In genomic region chr12:95808146-95808545, GRCh38 we compare ENCODE assay signal across 29 cellular contexts. TPM values are rescaled to one million over a fixed set of nuclear protein-coding genes. Genes with fewer than 3 reads are reported as not detected.
DNase-seq lines count a peak whose midpoint lies in the region; ATAC-seq, FAIRE-seq and TF ChIP-seq lines count a peak whose summit lies in the region.
"Had no signal": no experiment of that assay in that cellular context is flagged by ENCODE, and none has a peak within 500 bp of the region (broad histone marks: within the 10 kb centered on the region; RNA-seq: fewer than 3 reads in every experiment).

No MANE protein-coding gene starts in this region.

- BruUV-seq in PC-3 (replicated peaks; lab: Mats Ljungman, UMichigan), result no TSS peak

- no peak for TF ChIP-seq RAD21 in A549 (conservative IDR thresholded peaks at IDR 0.05 in 1 of 2, IDR thresholded peaks at IDR 0.05 in 1 of 2)

- no peak overlapping the region for H2AFZ ChIP-seq in PC-3 (ENCODE audit: low read length)

- no peaks in the 10 kb centered on the region for H3K9me3 Mint-ChIP-seq in CD4-positive, alpha-beta memory T cell
- H3K9me3 Mint-ChIP-seq: CD8-positive, alpha-beta T cell; T-cell had no signal

- no peak overlapping the region for H3K4me3 ChIP-seq in A549
- H3K4me3 ChIP-seq in PC-3 (ENCODE audit: low read length), result no peak overlapping the region
- H3K4me3 ChIP-seq in brain microvascular endothelial cell (ENCODE audit: low read depth, low read length), result no peak overlapping the region
- H3K4me3 ChIP-seq in CD4-positive, alpha-beta memory T cell (ENCODE audit: low read length in 2 of 2), result no peak overlapping the region
- H3K4me3 ChIP-seq: HAP-1 had no signal

- peaks cover 5 to 13% (median 11%) of the 10 kb centered on the region in 4 donors for H3K4me1 Mint-ChIP-seq in CD4-positive, alpha-beta memory T cell

- TF ChIP-seq EP300 in A549 (IDR thresholded peaks at IDR 0.05), result no peak

- H3K36me3 Mint-ChIP-seq in CD4-positive, alpha-beta memory T cell, result no peaks in the 10 kb centered on the region
- H3K36me3 Mint-ChIP-seq: CD8-positive, alpha-beta T cell; T-cell had no signal

- 86% methylated on average over 7 of the region's 7 CpGs for WGBS in A549 (ENCODE audit: missing lambda C conversion rate)

- H3K4me3 Mint-ChIP-seq in CD4-positive, alpha-beta memory T cell, result no peak overlapping the region
- H3K4me3 Mint-ChIP-seq: CD8-positive, alpha-beta T cell; T-cell had no signal

- peak overlapping the region; percentile 90 to 98 for H3K27ac ChIP-seq in A549
- H3K27ac ChIP-seq in PC-3 (ENCODE audit: low read length), result peak overlapping the region; percentile 98
- peak overlapping the region; percentile 1 for H3K27ac ChIP-seq in brain microvascular endothelial cell
- no peak overlapping the region for H3K27ac ChIP-seq in CD4-positive, alpha-beta memory T cell (ENCODE audit: low read depth, low read length)

- H3K27me3 Mint-ChIP-seq in CD4-positive, alpha-beta memory T cell, result peaks cover 15 to 16% of the 10 kb centered on the region in 2 donors

- intact Hi-C loops in PC-3 (cut with micrococcal nuclease), result loop anchor here (5.0 kb wide), 1 partner anchor 161 kb away; no protein-coding TSS in a partner anchor
- intact Hi-C loops in CD4-positive, alpha-beta memory T cell (cut with micrococcal nuclease), result no loop called here

- H3K4me1 ChIP-seq in A549 (peaks cover 49% of the 10 kb centered on the region), PC-3 (ENCODE audit: insufficient read depth, low read length) (peaks cover 61% of the 10 kb centered on the region)
- no peaks in the 10 kb centered on the region for H3K4me1 ChIP-seq in CD4-positive, alpha-beta memory T cell (ENCODE audit: insufficient read depth, low read length)
- H3K4me1 ChIP-seq: HAP-1 had no signal

- POLR2A ChIA-PET in A549 (lab: Yijun Ruan, JAX), result no interaction called here
- POLR2A ChIA-PET in PC-3 (lab: Charles Lee; ENCODE audit: unreplicated experiment), result no interaction called here
- POLR2A ChIA-PET in CD4-positive, alpha-beta memory T cell (lab: Charles Lee; ENCODE audit: partially characterized antibody), result no interaction called here

- H3K9me2 ChIP-seq in PC-3 (replicated peaks; ENCODE audit: low read length), result no peaks in the 10 kb centered on the region

- no peaks in the 10 kb centered on the region for H3K27me3 ChIP-seq in PC-3 (ENCODE audit: low read length)
- no peaks in the 10 kb centered on the region for H3K27me3 ChIP-seq in brain microvascular endothelial cell (replicated peaks)
- no peaks in the 10 kb centered on the region for H3K27me3 ChIP-seq in CD4-positive, alpha-beta memory T cell (ENCODE audit: insufficient read depth, low read length)

- H3K9ac ChIP-seq in PC-3 (ENCODE audit: low read length), result peak overlapping the region; percentile 88

- DNase-seq in A549 (ENCODE audit: low read depth in 1 of 2, low spot score in 1 of 2) (no peak), PC-3 (no peak), brain microvascular endothelial cell (no peak), erythroblast (lab: John Stamatoyannopoulos, UW) (no peak), hypothalamus (lab: John Stamatoyannopoulos, UW) (no peak)
- DNase-seq in CD4-positive, alpha-beta memory T cell, result no peak
- DNase-seq in activated CD4-positive, alpha-beta T cell treated with anti-CD3 and anti-CD28 coated beads for 4 hours, result no peak
- DNase-seq: C1 segment of cervical spinal cord; Caco-2; CD8-positive, alpha-beta T cell; DMS 273 treated with DMSO at 0.1 percent for 48 hours; DMS79; EL; GOT3; NCI-H1048; NCI-H1436; NCI-H187; NCI-H2081 treated with DMSO at 0.1 percent for 48 hours; NCI-H2171; NCI-H226; NCI-H510A; NCI-H69; T-cell had no signal

- H3K9me3 ChIP-seq in A549 (peaks cover 12% of the 10 kb centered on the region; the same call in 1 of the 3 replicates), PC-3 (ENCODE audit: low read length) (no peaks in the 10 kb centered on the region)
- H3K9me3 ChIP-seq in CD4-positive, alpha-beta memory T cell (ENCODE audit: control insufficient read depth in 1 of 2, low read length in 2 of 2), result no peaks in the 10 kb centered on the region
- H3K9me3 ChIP-seq: Caco-2 had no signal

- in situ Hi-C loops in brain microvascular endothelial cell (cut with HindIII; ENCODE audit: low pct_ligation_motif_present, low sequenced_read_pairs), result loop anchor here (25.0 kb wide), 1 partner anchor 196 kb away; no protein-coding TSS in a partner anchor

- peaks cover 19% of the 10 kb centered on the region for H3F3A ChIP-seq in PC-3 (ENCODE audit: low read length, unreplicated experiment)

- H3K79me2 ChIP-seq in PC-3 (ENCODE audit: low read length), result no peaks in the 10 kb centered on the region

- no peak overlapping the region for H3K27ac Mint-ChIP-seq in CD4-positive, alpha-beta memory T cell
- H3K27ac Mint-ChIP-seq: CD8-positive, alpha-beta T cell; T-cell had no signal

- FAIRE-seq in A549 (lab: Jason Lieb, UNC) (no peak), G401.6 (lab: Jason Lieb, UNC) (peak; percentile 87)
- FAIRE-seq: GM12892, GM19239 had no signal

- no peak for ATAC-seq in A549
- no peak for ATAC-seq in PC-3
- ATAC-seq: CD8-positive, alpha-beta T cell; Right ventricle myocardium inferior; T-cell had no signal

- H3K4me2 ChIP-seq in A549 (no peak overlapping the region), PC-3 (ENCODE audit: low read length) (no peak overlapping the region)

- TF ChIP-seq POLR2A in A549 (IDR thresholded peaks at IDR 0.05; ENCODE audit: low read length) (no peak), erythroblast (IDR thresholded peaks at IDR 0.05; ENCODE audit: low read length) (no peak)

- no peaks in the 10 kb centered on the region for H3K36me3 ChIP-seq in PC-3 (ENCODE audit: low read depth, low read length)
- no peaks in the 10 kb centered on the region for H3K36me3 ChIP-seq in brain microvascular endothelial cell (replicated peaks)
- no peaks in the 10 kb centered on the region for H3K36me3 ChIP-seq in CD4-positive, alpha-beta memory T cell (ENCODE audit: insufficient read depth, low read length)
- H3K36me3 ChIP-seq: HAP-1 had no signal

- TF ChIP-seq CTCF in A549 (IDR thresholded peaks at IDR 0.05) (no peak), PC-3 (conservative IDR thresholded peaks at IDR 0.05; ENCODE audit: low read depth, low read length) (no peak), brain microvascular endothelial cell (IDR thresholded peaks at IDR 0.05; ENCODE audit: low read depth, low read length, missing control alignments) (no peak)

- CTCF ChIA-PET in A549 (lab: Yijun Ruan, JAX), result no interaction called here
- CTCF ChIA-PET in PC-3 (lab: Charles Lee), result no interaction called here
- CTCF ChIA-PET in CD4-positive, alpha-beta memory T cell (lab: Charles Lee; ENCODE audit: partially characterized antibody), result no interaction called here

- H4K20me1 ChIP-seq in PC-3 (ENCODE audit: low read length), result no peaks in the 10 kb centered on the region

TF ChIP-seq in A549, 52 proteins besides CTCF, POLR2A, EP300 and RAD21:
- TF ChIP-seq BHLHE40 (IDR thresholded peaks at IDR 0.05; ENCODE audit: low read depth, low read length) (no peak), JUNB (IDR thresholded peaks at IDR 0.05) (no peak), MYC (IDR thresholded peaks at IDR 0.05; ENCODE audit: borderline replicate concordance, low read length) (no peak), PBX3 (IDR thresholded peaks at IDR 0.05) (no peak), FOSL2 (IDR thresholded peaks at IDR 0.05) (no peak), FOSL2 (CRISPR knock-in tag; IDR thresholded peaks at IDR 0.05) (peak; percentile 71), CBX2 (IDR thresholded peaks at IDR 0.05; ENCODE audit: borderline replicate concordance, low read depth) (no peak), GATA3 (IDR thresholded peaks at IDR 0.05; ENCODE audit: borderline replicate concordance) (no peak), TP53 (CRISPR knock-in tag; IDR thresholded peaks at IDR 0.05) (no peak; the same call in 1 of the 2 replicates)

RNA-seq across cellular contexts. Expression of gene NTN4, which starts 17.6 kb away (rescaled TPM):
- 132 and 168 TPM in 2 replicates for polyA plus RNA-seq in A549 (2011; rRNA removed)
- 63.1 and 77.4 TPM in 2 replicates for polyA plus RNA-seq in A549 (2012; cell fraction: cytosol; rRNA removed)
- polyA plus RNA-seq in A549 (2012; cell fraction: nucleus; rRNA removed), result 77.0 and 82.3 TPM in 2 replicates
- 36.9 to 37.3 TPM (median 37.1 TPM) in 3 replicates for polyA plus RNA-seq in A549 (2017; fragmentation: RNase III; extraction: RNeasy Plus Mini Kit Qiagen cat#74134 plus additional on column Dnase treatment)
- polyA minus RNA-seq in A549 (2011; rRNA and poly(A)+ RNA removed), result 274 and 323 TPM in 2 replicates
- 39.6 and 40.3 TPM in 2 replicates for total RNA-seq in PC-3 (2014; rRNA removed)
- 1 to 10 TPM; 2.0 to 2.4 TPM for total RNA-seq in CD4-positive, alpha-beta memory T cell
- 1 to 10 TPM; 5.2 to 5.5 TPM for polyA plus RNA-seq in CD4-positive, alpha-beta memory T cell
- total RNA-seq: OCI-LY7 had no signal

RNA-seq across cellular contexts. Expression of gene SNRPF, which starts 50.6 kb away (rescaled TPM):
- polyA plus RNA-seq in A549 (2011; rRNA removed) (45.8 and 66.3 TPM in 2 replicates), A549 (2017; fragmentation: RNase III; extraction: RNeasy Plus Mini Kit Qiagen cat#74134 plus additional on column Dnase treatment) (204 to 221 TPM (median 204 TPM) in 3 replicates)
- polyA plus RNA-seq in A549 (2012; cell fraction: cytosol; rRNA removed), result 105 and 161 TPM in 2 replicates
- polyA plus RNA-seq in A549 (2012; cell fraction: nucleus; rRNA removed), result 22.7 and 23.3 TPM in 2 replicates
- polyA minus RNA-seq in A549 (2011; rRNA and poly(A)+ RNA removed), result 15.3 and 16.7 TPM in 2 replicates
- total RNA-seq in PC-3 (2014; rRNA removed), result 47.4 and 47.5 TPM in 2 replicates
- 10 to 100 TPM; 16.7 to 19.5 TPM for total RNA-seq in CD4-positive, alpha-beta memory T cell
- 10 to 100 TPM; 42.9 to 60.5 TPM for polyA plus RNA-seq in CD4-positive, alpha-beta memory T cell

Comparison
In these comparisons a context has a peak if more than half of its experiments do, and no peak if none do; other contexts are left out.
1. RNA of gene NTN4, which starts 17.6 kb away (total RNA-seq): 39.6 to 40.3 TPM in PC-3; 2.0 to 2.4 TPM in CD4-positive, alpha-beta memory T cell; every median in the first group is over 10 times any median in the second.